Comparison of ENCODE assay signal across 24 cellular contexts in the genomic region with DNA sequence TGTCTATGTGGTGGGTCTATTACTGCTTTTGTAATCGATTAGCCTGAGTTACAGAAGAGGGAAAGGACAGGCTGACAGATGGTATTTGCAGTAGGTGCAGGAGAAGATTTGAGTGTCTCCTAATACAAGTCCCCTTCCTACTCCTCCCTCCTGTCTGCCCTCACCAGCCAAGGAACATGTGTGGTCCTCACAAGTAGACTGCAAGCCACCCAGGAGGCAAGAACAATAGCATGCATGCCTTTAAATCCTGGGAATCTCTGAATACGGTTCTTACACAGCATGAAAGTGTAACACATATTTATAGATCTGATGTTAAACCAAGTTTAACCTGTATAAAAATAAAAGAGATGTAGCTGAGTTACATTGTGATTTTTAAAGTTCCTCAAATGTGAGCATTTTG.
DNase-seq lines count a peak whose midpoint lies in the region; TF ChIP-seq lines count a peak whose summit lies in the region.
"Had no signal": no experiment of that assay in that cellular context is flagged by ENCODE, and none has a peak within 500 bp of the region (broad histone marks: within the 10 kb centered on the region; RNA-seq: fewer than 3 reads in every experiment).

No MANE protein-coding gene starts in this region.

- peaks cover 51% of the 10 kb centered on the region for H3K79me2 ChIP-seq in Karpas-422 (ENCODE audit: low read length)
- no peaks in the 10 kb centered on the region for H3K79me2 ChIP-seq in neural progenitor cell (ENCODE audit: low read depth)

- H3K9ac ChIP-seq in Karpas-422 (ENCODE audit: low read length): peak overlapping the region; percentile 4; the same call in 1 of the 2 replicates
- no peak overlapping the region for H3K9ac ChIP-seq in neural progenitor cell
- H3K9ac ChIP-seq: BLaER1 treated with 17β-estradiol and CSF1 and Interleukin-3, amounts not matched to agents 10 nM and 100 nM had no signal

- CTCF ChIA-PET in HEK293 (lab: Yijun Ruan, JAX): interaction anchor here (2.7 kb wide), 1 partner anchor 10 kb away, joined by 21 read pairs; no protein-coding TSS in a partner anchor

- no peaks in the 10 kb centered on the region for H3K9me3 Mint-ChIP-seq in neural progenitor cell
- H3K9me3 Mint-ChIP-seq: CD4-positive, alpha-beta T cell; CD8-positive, alpha-beta T cell had no signal

- H3K27ac ChIP-seq in HEK293 (ENCODE audit: extremely low read depth, low read depth, low read length) (no peak overlapping the region), Karpas-422 (ENCODE audit: low read length) (peak overlapping the region; percentile 95), SJSA1 (peak overlapping the region; percentile 73), neural progenitor cell (no peak overlapping the region), right atrium auricular region (no peak overlapping the region)
- H3K27ac ChIP-seq: 22Rv1; A549; BLaER1 treated with 17β-estradiol and CSF1 and Interleukin-3, amounts not matched to agents 10 nM and 100 nM; C4-2B had no signal

- no peaks in the 10 kb centered on the region for H3F3A ChIP-seq in neural progenitor cell (ENCODE audit: low read depth)

- no peak overlapping the region for H3K4me3 Mint-ChIP-seq in neural progenitor cell
- H3K4me3 Mint-ChIP-seq: B cell; CD4-positive, alpha-beta T cell; CD8-positive, alpha-beta T cell had no signal

- H3K27ac Mint-ChIP-seq in neural progenitor cell: no peak overlapping the region
- H3K27ac Mint-ChIP-seq: B cell; CD4-positive, alpha-beta T cell; CD8-positive, alpha-beta T cell had no signal

- no peak for DNase-seq in Karpas-422
- DNase-seq in SJSA1 (ENCODE audit: low read depth in 1 of 2, low spot score in 2 of 2): peak; percentile 82 to 86
- peak; percentile 39 for DNase-seq in neural progenitor cell (ENCODE audit: low spot score)
- DNase-seq in right atrium auricular region (ENCODE audit: low spot score): no peak
- DNase-seq in stimulated activated CD4-positive, alpha-beta T cell treated with anti-CD3 and anti-CD28 coated beads, Interleukin-2, amount 100 ng/mL, for 24 hours: no peak
- no peak for DNase-seq in activated T-cell treated with anti-CD3 and anti-CD28 coated beads, Interleukin-2, amount 50 U/mL, for 1 hour
- DNase-seq: AML-193; Caco-2; Calu3; CD4-positive, alpha-beta T cell; CD8-positive, alpha-beta T cell; DMS153; DMS53; DMS79; DND-41; EL; GDM1 had no signal

- peaks cover 3% of the 10 kb centered on the region for H3K4me1 Mint-ChIP-seq in neural progenitor cell
- H3K4me1 Mint-ChIP-seq: B cell had no signal

- no peaks in the 10 kb centered on the region for H4K20me1 ChIP-seq in Karpas-422 (ENCODE audit: insufficient read depth, low read depth, low read length)
- no peaks in the 10 kb centered on the region for H4K20me1 ChIP-seq in neural progenitor cell (ENCODE audit: low read depth)
- H4K20me1 ChIP-seq: BLaER1 treated with 17β-estradiol and CSF1 and Interleukin-3, amounts not matched to agents 10 nM and 100 nM had no signal

- TF ChIP-seq CTCF in HEK293 (tag by site-specific recombination; IDR thresholded peaks at IDR 0.05) (no peak), neural progenitor cell (IDR thresholded peaks at IDR 0.05) (no peak), right atrium auricular region (IDR thresholded peaks at IDR 0.05) (no peak)

- H3K36me3 ChIP-seq in HEK293 (ENCODE audit: control insufficient read depth in 2 of 2, insufficient read depth in 1 of 2, low read length in 2 of 2): no peaks in the 10 kb centered on the region
- peaks cover 20% of the 10 kb centered on the region; the same call in 1 of the 2 replicates for H3K36me3 ChIP-seq in Karpas-422 (ENCODE audit: insufficient read depth, low read length)
- H3K36me3 ChIP-seq in SJSA1: no peaks in the 10 kb centered on the region
- no peaks in the 10 kb centered on the region for H3K36me3 ChIP-seq in neural progenitor cell
- no peaks in the 10 kb centered on the region for H3K36me3 ChIP-seq in right atrium auricular region
- H3K36me3 ChIP-seq: BLaER1 treated with 17β-estradiol and CSF1 and Interleukin-3, amounts not matched to agents 10 nM and 100 nM had no signal

- POLR2A ChIA-PET in HEK293 (lab: Yijun Ruan, JAX): no interaction called here

- no peaks in the 10 kb centered on the region for H3K36me3 Mint-ChIP-seq in neural progenitor cell
- H3K36me3 Mint-ChIP-seq: CD8-positive, alpha-beta T cell had no signal

- no peak overlapping the region for H2AFZ ChIP-seq in Karpas-422 (ENCODE audit: low read length)
- no peak overlapping the region for H2AFZ ChIP-seq in neural progenitor cell (replicated peaks)

- H3K4me3 ChIP-seq in HEK293 (ENCODE audit: low read depth, low read length) (no peak overlapping the region), Karpas-422 (ENCODE audit: low read length) (no peak overlapping the region), SJSA1 (no peak overlapping the region), neural progenitor cell (no peak overlapping the region), right atrium auricular region (no peak overlapping the region)
- H3K4me3 ChIP-seq: A549; BLaER1 treated with 17β-estradiol and CSF1 and Interleukin-3, amounts not matched to agents 10 nM and 100 nM; GM12878 had no signal

- H3K4me2 ChIP-seq in Karpas-422 (ENCODE audit: low read depth, low read length, poor library complexity, severe bottlenecking) (peak overlapping the region; percentile 12), neural progenitor cell (no peak overlapping the region)
- H3K4me2 ChIP-seq: A549; BLaER1 treated with 17β-estradiol and CSF1 and Interleukin-3, amounts not matched to agents 10 nM and 100 nM had no signal

- H3K4me1 ChIP-seq in HEK293 (ENCODE audit: control insufficient read depth, insufficient read depth, low read length): peaks cover 12% of the 10 kb centered on the region
- H3K4me1 ChIP-seq in Karpas-422 (ENCODE audit: low read length): peaks cover 89% of the 10 kb centered on the region
- peaks cover 73% of the 10 kb centered on the region for H3K4me1 ChIP-seq in SJSA1 (replicated peaks)
- H3K4me1 ChIP-seq in neural progenitor cell: peaks cover 13% of the 10 kb centered on the region
- no peaks in the 10 kb centered on the region for H3K4me1 ChIP-seq in right atrium auricular region
- H3K4me1 ChIP-seq: Caco-2 had no signal

- H3K9me3 ChIP-seq in HEK293 (ENCODE audit: control insufficient read depth, insufficient read depth, low read depth, low read length) (no peaks in the 10 kb centered on the region), Karpas-422 (ENCODE audit: low read length) (no peaks in the 10 kb centered on the region), SJSA1 (replicated peaks) (no peaks in the 10 kb centered on the region), neural progenitor cell (ENCODE audit: low read depth) (no peaks in the 10 kb centered on the region), right atrium auricular region (no peaks in the 10 kb centered on the region)
- H3K9me3 ChIP-seq: A549; BLaER1 treated with 17β-estradiol and CSF1 and Interleukin-3, amounts not matched to agents 10 nM and 100 nM; Caco-2 had no signal

- H3K9me2 ChIP-seq in Karpas-422 (replicated peaks; ENCODE audit: insufficient read depth, low read length): no peaks in the 10 kb centered on the region

- H3K27me3 Mint-ChIP-seq in neural progenitor cell (ENCODE audit: insufficient read depth, low read depth): peaks cover 2% of the 10 kb centered on the region

- H3K27me3 ChIP-seq in Karpas-422 (ENCODE audit: low read length) (no peaks in the 10 kb centered on the region), SJSA1 (replicated peaks) (no peaks in the 10 kb centered on the region), neural progenitor cell (no peaks in the 10 kb centered on the region), right atrium auricular region (no peaks in the 10 kb centered on the region)
- H3K27me3 ChIP-seq: BLaER1 treated with 17β-estradiol and CSF1 and Interleukin-3, amounts not matched to agents 10 nM and 100 nM had no signal

TF ChIP-seq in HEK293, 187 proteins besides CTCF, POLR2A, EP300 and RAD21:
- TF ChIP-seq HOXA7 (CRISPR knock-in tag; IDR thresholded peaks at IDR 0.05; ENCODE audit: borderline replicate concordance) (no peak), GLIS1 (tag by site-specific recombination; IDR thresholded peaks at IDR 0.05) (peak; percentile 62)

Comparison
In these comparisons a context has a peak if more than half of its experiments do, and no peak if none do; other contexts are left out.
1. H3K27ac ChIP-seq: peak in Karpas-422 (single experiment) and SJSA1 (single experiment); none in HEK293 (single experiment), neural progenitor cell (single experiment) and right atrium auricular region (0 of 2).
2. DNase-seq: peak in SJSA1 (2 of 2) and neural progenitor cell (single experiment); none in Karpas-422 (single experiment), right atrium auricular region (single experiment), stimulated activated CD4-positive, alpha-beta T cell treated with anti-CD3 and anti-CD28 coated beads, Interleukin-2, amount 100 ng/mL, for 24 hours (0 of 2) and activated T-cell treated with anti-CD3 and anti-CD28 coated beads, Interleukin-2, amount 50 U/mL, for 1 hour (single experiment).